In the genomic region with DNA sequence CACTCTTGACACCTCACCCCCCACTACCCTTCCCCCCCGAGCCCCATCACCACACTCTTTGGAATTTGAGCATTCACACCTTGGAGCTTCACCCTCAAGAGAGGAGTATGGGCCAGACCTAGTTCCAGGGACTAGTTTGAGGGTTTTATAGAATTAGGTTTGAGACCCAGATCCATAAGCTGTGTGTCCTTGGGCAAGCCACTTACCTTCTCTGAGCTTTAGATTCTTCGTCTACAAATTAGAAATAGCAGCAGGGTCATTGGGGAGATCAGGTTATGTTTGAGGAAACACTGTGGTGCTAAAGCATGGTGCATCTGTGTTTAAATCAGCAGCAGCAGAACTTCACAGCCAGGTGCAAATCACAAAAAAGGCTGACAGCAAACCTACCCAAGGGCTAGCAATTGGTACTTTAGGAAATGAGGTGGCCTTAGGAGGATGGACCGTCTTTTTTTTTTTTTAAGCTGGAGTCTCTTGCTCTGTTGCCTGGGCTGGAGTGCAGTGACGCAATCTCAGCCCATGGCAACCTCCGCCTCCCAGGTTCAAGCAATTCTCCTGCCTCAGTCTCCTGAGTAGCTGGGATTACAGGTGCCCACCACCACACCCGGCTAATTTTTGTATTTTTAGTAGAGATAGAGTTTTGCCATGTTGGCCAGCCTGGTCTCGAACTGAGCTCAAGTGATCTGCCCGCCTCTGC, we compare ENCODE assay signal across 1 cellular context.
TF ChIP-seq lines count a peak whose summit lies in the region.

No MANE protein-coding gene starts in this region.

TF ChIP-seq in K562, 482 proteins besides CTCF, POLR2A, EP300 and RAD21 (continued from another document):
- peak; percentile 87 for TF ChIP-seq RBM25 (IDR thresholded peaks at IDR 0.05; ENCODE audit: low read depth, low read length, severe bottlenecking)
- TF ChIP-seq CEBPB (tag; IDR thresholded peaks at IDR 0.05), result 0 out of 2 replicates have a peak, but pooled peaks have one; percentile 19
- peak; percentile 39; the same call in 1 of the 2 replicates for TF ChIP-seq BCOR (IDR thresholded peaks at IDR 0.05)
- peak; percentile 74 for TF ChIP-seq ZFP36 (IDR thresholded peaks at IDR 0.05; ENCODE audit: low read depth, low read length, partially characterized antibody)
- TF ChIP-seq CEBPG (CRISPR knock-in tag; IDR thresholded peaks at IDR 0.05), result no peak
- peak in 1 of 2 experiments; percentile 17; a peak in 1 of 4 replicates for TF ChIP-seq CEBPG (tag; conservative IDR thresholded peaks at IDR 0.05 in 1 of 2, IDR thresholded peaks at IDR 0.05 in 1 of 2)
